ENCODE assay signal across 8 cellular contexts in genomic region chr4:30719363-30720020, GRCh38. TPM values are rescaled to one million over a fixed set of nuclear protein-coding genes. Genes with fewer than 3 reads are reported as not detected.
DNase-seq lines count a peak whose midpoint lies in the region; ATAC-seq and TF ChIP-seq lines count a peak whose summit lies in the region.

No MANE protein-coding gene starts in this region.

- peak overlapping the region; percentile 89 for H2AFZ ChIP-seq in mesenchymal stem cell (ENCODE audit: low read depth, low read length)

- H3K4me2 ChIP-seq in mesenchymal stem cell (ENCODE audit: low read length, poor library complexity, severe bottlenecking): peak overlapping the region; percentile 100

- no peak overlapping the region for H2AK5ac ChIP-seq in mesenchymal stem cell (ENCODE audit: low read length, severe bottlenecking)

- H2BK15ac ChIP-seq in mesenchymal stem cell (ENCODE audit: low read depth, poor library complexity, severe bottlenecking): no peak overlapping the region

- H3K9ac ChIP-seq in mesenchymal stem cell (ENCODE audit: low read length): peak overlapping the region; percentile 76

- peak overlapping the region; percentile 80 for H2BK120ac ChIP-seq in mesenchymal stem cell (ENCODE audit: low read depth, low read length)

- peak overlapping the region; percentile 69 to 91 for H3K18ac ChIP-seq in mesenchymal stem cell (ENCODE audit: low read depth in 1 of 2, low read length in 2 of 2)

- TF ChIP-seq CTCF in GM13977 (IDR thresholded peaks at IDR 0.05; ENCODE audit: extremely low read depth, insufficient read depth, missing control alignments): no peak
- TF ChIP-seq CTCF in RWPE1 (conservative IDR thresholded peaks at IDR 0.05; ENCODE audit: low read depth): no peak
- no peak for TF ChIP-seq CTCF in epithelial cell of esophagus (IDR thresholded peaks at IDR 0.05; ENCODE audit: insufficient read depth, low read depth, low read length, missing control alignments)

- H2BK5ac ChIP-seq in mesenchymal stem cell (ENCODE audit: low read depth, low read length, poor library complexity, severe bottlenecking): no peak overlapping the region

- H3K23ac ChIP-seq in mesenchymal stem cell (ENCODE audit: low read length in 2 of 2): no peak overlapping the region

- no peak for ATAC-seq in GM18873 (IDR thresholded peaks at IDR 0.05; ENCODE audit: low FRiP score, unreplicated experiment)

- peaks cover 33% of the 10 kb centered on the region for H3K4me1 ChIP-seq in mesenchymal stem cell (ENCODE audit: control insufficient read depth, insufficient read depth, low read depth, low read length)
- H3K4me1 ChIP-seq in urinary bladder (ENCODE audit: insufficient read depth): no peaks in the 10 kb centered on the region

- peak overlapping the region in 1 of 2 experiments; percentile 66 for H3K14ac ChIP-seq in mesenchymal stem cell (ENCODE audit: low read length in 2 of 2)

- peak overlapping the region in 1 of 2 experiments; percentile 40 for H3K4ac ChIP-seq in mesenchymal stem cell (ENCODE audit: low read depth in 1 of 2, low read length in 2 of 2)

- peak overlapping the region in 1 of 2 experiments; percentile 80 for H2BK12ac ChIP-seq in mesenchymal stem cell (ENCODE audit: low read length in 2 of 2)

- H4K91ac ChIP-seq in mesenchymal stem cell (ENCODE audit: low read length): no peak overlapping the region

- in situ Hi-C loops in GM13977 (cut with MboI; ENCODE audit: low pct_unique_long_range_greater_than_20kb, low sequenced_read_pairs, unreplicated experiment): no loop called here

- WGBS in mesenchymal stem cell: under 1% methylated on average over 45 of the region's 46 CpGs
- under 1% methylated on average over 46 of the region's 46 CpGs for WGBS in urinary bladder

- H3K27ac ChIP-seq in RWPE1 (peak overlapping the region; percentile 84), mesenchymal stem cell (ENCODE audit: low read length, poor library complexity, severe bottlenecking) (peak overlapping the region; percentile 62), urinary bladder (ENCODE audit: low read depth) (peak overlapping the region; percentile 26)

- POLR2A ChIA-PET in RWPE1 (lab: Yijun Ruan, JAX; ENCODE audit: low non-redundant PET): no interaction called here

- CTCF ChIA-PET in RWPE1 (lab: Yijun Ruan, JAX): interaction anchor here (0.6 to 0.7 kb wide), 4 partner anchors 9 to 846 kb away, joined by 4 to 6 read pairs (median 5); no protein-coding TSS in a partner anchor

- no peaks in the 10 kb centered on the region for H3K9me3 ChIP-seq in mesenchymal stem cell (ENCODE audit: control insufficient read depth, low read length)

- peaks cover 8 to 25% of the 10 kb centered on the region in 2 experiments for H3K27me3 ChIP-seq in mesenchymal stem cell (ENCODE audit: control insufficient read depth in 1 of 2, insufficient read depth in 1 of 2, low read length in 2 of 2)

- H3K36me3 ChIP-seq in mesenchymal stem cell (ENCODE audit: control insufficient read depth in 1 of 2, insufficient read depth in 2 of 2, low read depth in 1 of 2, low read length in 2 of 2) (peaks cover 0 to 2% of the 10 kb centered on the region in 2 experiments), urinary bladder (ENCODE audit: insufficient read depth) (no peaks in the 10 kb centered on the region)

- DNase-seq in AG08396 (ENCODE audit: low spot score) (peak; percentile 52), GM13977 (ENCODE audit: low spot score) (peak; percentile 46), RWPE1 (ENCODE audit: low spot score) (peak; percentile 59), epithelial cell of esophagus (ENCODE audit: low read depth) (peak; percentile 80), mesenchymal stem cell (peak; percentile 87)
- no peak for DNase-seq in stimulated activated CD4-positive, alpha-beta T cell treated with anti-CD3 and anti-CD28 coated beads, Interleukin-4, amount 100 ng/mL, for 4 hours

- peak overlapping the region; percentile 70 for H3K4me3 ChIP-seq in epithelial cell of esophagus (ENCODE audit: low read length)
- peak overlapping the region; percentile 71 to 88 for H3K4me3 ChIP-seq in mesenchymal stem cell (ENCODE audit: insufficient read depth in 1 of 2, low read depth in 1 of 2, low read length in 2 of 2)
- peak overlapping the region; percentile 67 for H3K4me3 ChIP-seq in urinary bladder (ENCODE audit: low read depth, low read length)

- peak overlapping the region; percentile 69 for H4K8ac ChIP-seq in mesenchymal stem cell (ENCODE audit: low read length)

- peaks cover 2% of the 10 kb centered on the region for H3K79me1 ChIP-seq in mesenchymal stem cell (replicated peaks; ENCODE audit: low read length, poor library complexity, severe bottlenecking)

RNA-seq across cellular contexts. Expression of gene PCDH7, which starts 0.7 kb away (rescaled TPM):
- 17.0 TPM for polyA plus RNA-seq in mesenchymal stem cell (2013, experiment 1 of 2)
- 17.7 TPM for polyA plus RNA-seq in mesenchymal stem cell (2013, experiment 2 of 2)
- 121 TPM for total RNA-seq in urinary bladder
- polyA plus RNA-seq in urinary bladder: 45.3 TPM

Comparison
In these comparisons a context has a peak if more than half of its experiments do, and no peak if none do; other contexts are left out.
1. DNase-seq: peak in AG08396 (single experiment), GM13977 (single experiment), RWPE1 (single experiment), epithelial cell of esophagus (single experiment) and mesenchymal stem cell (single experiment); none in stimulated activated CD4-positive, alpha-beta T cell treated with anti-CD3 and anti-CD28 coated beads, Interleukin-4, amount 100 ng/mL, for 4 hours (0 of 2).
2. H3K27ac ChIP-seq: peak in every context shown above with its lines; median percentile 84 in RWPE1; 62 in mesenchymal stem cell; 26 in urinary bladder.
3. Peak in every context shown above with its lines, with median percentiles within 50 percentile points of each other: H3K4me3 ChIP-seq.